In genomic region chr14:103508930-103509329, GRCh38 we compare ENCODE assay signal across 17 cellular contexts. TPM values are rescaled to one million over a fixed set of nuclear protein-coding genes. Genes with fewer than 3 reads are reported as not detected.
DNase-seq lines count a peak whose midpoint lies in the region; ATAC-seq, FAIRE-seq and TF ChIP-seq lines count a peak whose summit lies in the region.
"Had no signal": no experiment of that assay in that cellular context is flagged by ENCODE, and none has a peak within 500 bp of the region (broad histone marks: within the 10 kb centered on the region; RNA-seq: fewer than 3 reads in every experiment).

No MANE protein-coding gene starts in this region.

- intact Hi-C loops in left ventricle myocardium inferior (cut with micrococcal nuclease) (no loop called here), heart right ventricle (cut with DNase I) (no loop called here), right lobe of liver (cut with DNase I) (no loop called here)
- intact Hi-C loops in naive thymus-derived CD4-positive, alpha-beta T cell (cut with micrococcal nuclease): no loop called here
- intact Hi-C loops in activated CD4-positive, alpha-beta memory T cell treated with anti-CD3 and anti-CD28 coated beads for 36 hours (cut with micrococcal nuclease): no loop called here

- H3K27ac Mint-ChIP-seq in naive thymus-derived CD4-positive, alpha-beta T cell: peak overlapping the region in 4 of 9 donors; percentile 38 to 69 (median 64)
- no peak overlapping the region for H3K27ac Mint-ChIP-seq in activated CD4-positive, alpha-beta memory T cell treated with anti-CD3 and anti-CD28 coated beads for 36 hours

- H3K9me3 ChIP-seq in left ventricle myocardium inferior (replicated peaks): no peaks in the 10 kb centered on the region
- H3K9me3 ChIP-seq in heart right ventricle: no peaks in the 10 kb centered on the region
- no peaks in the 10 kb centered on the region for H3K9me3 ChIP-seq in right lobe of liver
- no peaks in the 10 kb centered on the region for H3K9me3 ChIP-seq in naive thymus-derived CD4-positive, alpha-beta T cell (ENCODE audit: control insufficient read depth in 2 of 3, low read length in 3 of 3)
- H3K9me3 ChIP-seq: A549 had no signal

- peaks cover 0 to 23% (median 8%) of the 10 kb centered on the region in 5 donors for H3K36me3 Mint-ChIP-seq in naive thymus-derived CD4-positive, alpha-beta T cell
- peaks cover 23% of the 10 kb centered on the region for H3K36me3 Mint-ChIP-seq in activated CD4-positive, alpha-beta memory T cell treated with anti-CD3 and anti-CD28 coated beads for 36 hours

- WGBS in heart right ventricle, 2 donors: 80 to 82% methylated on average over 7 of the region's 7 CpGs
- 42% methylated on average over 7 of the region's 7 CpGs for WGBS in right lobe of liver (ENCODE audit: insufficient coverage, low coverage, low lambda C conversion rate, missing lambda C conversion rate)

- H3K27ac ChIP-seq in left ventricle myocardium inferior (replicated peaks): peak overlapping the region; percentile 18
- no peak overlapping the region for H3K27ac ChIP-seq in heart right ventricle
- H3K27ac ChIP-seq in right lobe of liver: no peak overlapping the region
- no peak overlapping the region for H3K27ac ChIP-seq in naive thymus-derived CD4-positive, alpha-beta T cell (ENCODE audit: low read depth, low read length)
- H3K27ac ChIP-seq: A549 had no signal

- no peak overlapping the region for H3K4me3 Mint-ChIP-seq in naive thymus-derived CD4-positive, alpha-beta T cell
- H3K4me3 Mint-ChIP-seq in activated CD4-positive, alpha-beta memory T cell treated with anti-CD3 and anti-CD28 coated beads for 36 hours: no peak overlapping the region
- H3K4me3 Mint-ChIP-seq: CD4-positive, CD25-positive, alpha-beta regulatory T cell had no signal

- no peak for TF ChIP-seq CTCF in left ventricle myocardium inferior (IDR thresholded peaks at IDR 0.05; ENCODE audit: borderline replicate concordance)
- TF ChIP-seq CTCF in heart right ventricle (IDR thresholded peaks at IDR 0.05): no peak
- no peak for TF ChIP-seq CTCF in bronchial epithelial cell (IDR thresholded peaks at IDR 0.05; ENCODE audit: insufficient read depth, low read length, severe bottlenecking)
- no peak for TF ChIP-seq CTCF in right lobe of liver (IDR thresholded peaks at IDR 0.05)

- H3K4me1 ChIP-seq in left ventricle myocardium inferior (peaks cover 28% of the 10 kb centered on the region), heart right ventricle (peaks cover 4 to 26% (median 16%) of the 10 kb centered on the region in 9 donors), right lobe of liver (peaks cover 0 to 4% (median 0%) of the 10 kb centered on the region in 4 donors)
- no peaks in the 10 kb centered on the region for H3K4me1 ChIP-seq in naive thymus-derived CD4-positive, alpha-beta T cell (ENCODE audit: control insufficient read depth in 2 of 2, insufficient read depth in 2 of 2, low read length in 2 of 2)
- H3K4me1 ChIP-seq: A549 had no signal

- H3K36me3 ChIP-seq in left ventricle myocardium inferior (peaks cover 61% of the 10 kb centered on the region), heart right ventricle (peaks cover 0 to 80% (median 12%) of the 10 kb centered on the region in 9 donors), bronchial epithelial cell (ENCODE audit: control insufficient read depth, insufficient read depth, low read length) (peaks cover 10% of the 10 kb centered on the region), right lobe of liver (peaks cover 0 to 17% (median 4%) of the 10 kb centered on the region in 4 donors)
- H3K36me3 ChIP-seq in naive thymus-derived CD4-positive, alpha-beta T cell (ENCODE audit: control insufficient read depth in 2 of 3, insufficient read depth in 3 of 3, low read length in 3 of 3): peaks cover 3 to 35% (median 4%) of the 10 kb centered on the region in 3 experiments

- ATAC-seq in heart right ventricle (no peak), right lobe of liver (peak; percentile 11 to 54 (median 22)), GM19328 (IDR thresholded peaks at IDR 0.05; ENCODE audit: unreplicated experiment) (no peak)
- ATAC-seq in naive thymus-derived CD4-positive, alpha-beta T cell: no peak
- ATAC-seq: A549, K562 had no signal

- no peak overlapping the region for H3K4me3 ChIP-seq in left ventricle myocardium inferior
- no peak overlapping the region for H3K4me3 ChIP-seq in heart right ventricle
- no peak overlapping the region for H3K4me3 ChIP-seq in bronchial epithelial cell (ENCODE audit: low read depth, low read length)
- H3K4me3 ChIP-seq in right lobe of liver: no peak overlapping the region
- no peak overlapping the region for H3K4me3 ChIP-seq in naive thymus-derived CD4-positive, alpha-beta T cell (ENCODE audit: low read length)
- H3K4me3 ChIP-seq: A549, K562 had no signal

- POLR2A ChIA-PET in naive thymus-derived CD4-positive, alpha-beta T cell (lab: Charles Lee): interaction anchor here (0.6 to 0.7 kb wide), 2 partner anchors 53 to 1238 kb away, joined by 3 to 4 read pairs; no protein-coding TSS in a partner anchor
- POLR2A ChIA-PET in activated CD4-positive, alpha-beta memory T cell treated with anti-CD3 and anti-CD28 coated beads for 36 hours (lab: Charles Lee): no interaction called here

- TF ChIP-seq POLR2A in right lobe of liver (IDR thresholded peaks at IDR 0.05): no peak

- FAIRE-seq in bronchial epithelial cell (lab: Jason Lieb, UNC): peak; percentile 84
- FAIRE-seq: A549, HTR-8/SVneo, K562 had no signal

- H3K27me3 ChIP-seq in left ventricle myocardium inferior (ENCODE audit: low read depth) (no peaks in the 10 kb centered on the region), heart right ventricle (no peaks in the 10 kb centered on the region), bronchial epithelial cell (ENCODE audit: control insufficient read depth, insufficient read depth, low read length) (no peaks in the 10 kb centered on the region), right lobe of liver (no peaks in the 10 kb centered on the region)
- no peaks in the 10 kb centered on the region for H3K27me3 ChIP-seq in naive thymus-derived CD4-positive, alpha-beta T cell (ENCODE audit: control insufficient read depth in 2 of 2, insufficient read depth in 2 of 2, low read length in 2 of 2)

- CTCF ChIA-PET in naive thymus-derived CD4-positive, alpha-beta T cell (lab: Charles Lee): no interaction called here
- CTCF ChIA-PET in activated CD4-positive, alpha-beta memory T cell treated with anti-CD3 and anti-CD28 coated beads for 36 hours (lab: Charles Lee): interaction anchor here (1.0 to 3.2 kb wide), 2 partner anchors 10 kb away, joined by 5 to 17 read pairs; no protein-coding TSS in a partner anchor

- H3K9me3 Mint-ChIP-seq in naive thymus-derived CD4-positive, alpha-beta T cell: no peaks in the 10 kb centered on the region
- no peaks in the 10 kb centered on the region for H3K9me3 Mint-ChIP-seq in activated CD4-positive, alpha-beta memory T cell treated with anti-CD3 and anti-CD28 coated beads for 36 hours
- H3K9me3 Mint-ChIP-seq: CD4-positive, CD25-positive, alpha-beta regulatory T cell had no signal

- H3K4me1 Mint-ChIP-seq in naive thymus-derived CD4-positive, alpha-beta T cell: peaks cover 0 to 9% (median 2%) of the 10 kb centered on the region in 7 donors
- peaks cover 3% of the 10 kb centered on the region for H3K4me1 Mint-ChIP-seq in activated CD4-positive, alpha-beta memory T cell treated with anti-CD3 and anti-CD28 coated beads for 36 hours (ENCODE audit: low read depth)

- no peaks in the 10 kb centered on the region for H3K27me3 Mint-ChIP-seq in naive thymus-derived CD4-positive, alpha-beta T cell
- H3K27me3 Mint-ChIP-seq in activated CD4-positive, alpha-beta memory T cell treated with anti-CD3 and anti-CD28 coated beads for 36 hours: no peaks in the 10 kb centered on the region
- H3K27me3 Mint-ChIP-seq: CD4-positive, CD25-positive, alpha-beta regulatory T cell had no signal

- DNase-seq in left ventricle myocardium inferior (no peak), heart right ventricle (no peak), bronchial epithelial cell (ENCODE audit: low read depth) (no peak), right lobe of liver (no peak)
- DNase-seq in naive thymus-derived CD4-positive, alpha-beta T cell: no peak
- DNase-seq in activated CD4-positive, alpha-beta memory T cell treated with anti-CD3 and anti-CD28 coated beads for 36 hours: no peak
- no peak for DNase-seq in activated CD4-positive, alpha-beta T cell treated with anti-CD3 and anti-CD28 coated beads, Interleukin-2, amount 50 U/mL, for 4 hours
- DNase-seq: CD4-positive, CD25-positive, alpha-beta regulatory T cell; DMS53; HCEC 1CT; NCI-H1436; NCI-H2081 treated with DMSO at 0.1 percent for 48 hours; NCI-H526 treated with DMSO at 0.1 percent for 48 hours had no signal

RNA-seq across cellular contexts. Expression of gene CKB, which starts 13.7 kb away (rescaled TPM):
- total RNA-seq in left ventricle myocardium inferior (661 TPM), heart right ventricle (100 to 1,000 TPM; 273 to 896 (median 534) TPM), bronchial epithelial cell (31.3 and 50.8 TPM in 2 replicates), right lobe of liver (10 to 100 TPM in 2 of 6 experiments, 1 to 10 TPM in 4; 3.6 to 57.1 (median 6.7) TPM)
- 1,000 to 10,000 TPM in 1 of 2 donors, 100 to 1,000 TPM in 1; 717 to 1,062 TPM for polyA plus RNA-seq in heart right ventricle
- 10 to 100 TPM in 1 of 5 experiments, 1 to 10 TPM in 4; 1.4 to 19.8 (median 2.5) TPM for total RNA-seq in naive thymus-derived CD4-positive, alpha-beta T cell
- polyA plus RNA-seq in naive thymus-derived CD4-positive, alpha-beta T cell: under 1 TPM in 1 of 2 donors, not detected in 1; 0.40 TPM
- 1 to 10 TPM; 5.9 to 6.1 TPM for total RNA-seq in activated CD4-positive, alpha-beta memory T cell treated with anti-CD3 and anti-CD28 coated beads for 36 hours

RNA-seq across cellular contexts. Expression of gene TRMT61A, which starts 20.1 kb away (rescaled TPM):
- total RNA-seq in left ventricle myocardium inferior: 5.9 TPM
- total RNA-seq in heart right ventricle: 1 to 10 TPM; 2.9 to 7.5 (median 3.8) TPM
- polyA plus RNA-seq in heart right ventricle: 10 to 100 TPM in 1 of 2 donors, 1 to 10 TPM in 1; 8.6 to 14.7 TPM
- total RNA-seq in bronchial epithelial cell: 8.7 and 13.7 TPM in 2 replicates
- total RNA-seq in right lobe of liver: 10 to 100 TPM in 2 of 6 experiments, 1 to 10 TPM in 4; 3.8 to 12.1 (median 4.8) TPM
- total RNA-seq in naive thymus-derived CD4-positive, alpha-beta T cell: 10 to 100 TPM in 4 of 5 experiments, 1 to 10 TPM in 1; 9.8 to 15.1 (median 14.1) TPM
- polyA plus RNA-seq in naive thymus-derived CD4-positive, alpha-beta T cell: 10 to 100 TPM in 1 of 2 donors, 1 to 10 TPM in 1; 6.3 to 12.2 TPM
- total RNA-seq in activated CD4-positive, alpha-beta memory T cell treated with anti-CD3 and anti-CD28 coated beads for 36 hours: 1 to 10 TPM; 7.4 to 7.6 TPM

RNA-seq across cellular contexts. Expression of gene BAG5, which starts 53.5 kb away (rescaled TPM):
- total RNA-seq in left ventricle myocardium inferior (16.7 TPM), heart right ventricle (10 to 100 TPM; 14.0 to 19.7 (median 16.8) TPM), bronchial epithelial cell (41.5 and 42.9 TPM in 2 replicates), right lobe of liver (10 to 100 TPM in 4 of 6 experiments, 1 to 10 TPM in 2; 6.5 to 11.4 (median 10.9) TPM)
- 1 to 10 TPM; 5.0 to 9.9 TPM for polyA plus RNA-seq in heart right ventricle
- 10 to 100 TPM; 29.9 to 38.9 (median 36.4) TPM for total RNA-seq in naive thymus-derived CD4-positive, alpha-beta T cell
- polyA plus RNA-seq in naive thymus-derived CD4-positive, alpha-beta T cell: 10 to 100 TPM; 46.2 to 51.7 TPM
- 10 to 100 TPM; 23.2 to 23.8 TPM for total RNA-seq in activated CD4-positive, alpha-beta memory T cell treated with anti-CD3 and anti-CD28 coated beads for 36 hours

RNA-seq across cellular contexts. Expression of gene COA8, which starts 53.8 kb away (rescaled TPM):
- total RNA-seq in left ventricle myocardium inferior (48.3 TPM), heart right ventricle (10 to 100 TPM; 33.3 to 53.9 (median 40.3) TPM), bronchial epithelial cell (17.4 and 23.9 TPM in 2 replicates), right lobe of liver (10 to 100 TPM in 5 of 6 experiments, 1 to 10 TPM in 1; 7.5 to 17.7 (median 14.9) TPM)
- polyA plus RNA-seq in heart right ventricle: 100 to 1,000 TPM in 1 of 2 donors, 10 to 100 TPM in 1; 51.6 to 141 TPM
- 10 to 100 TPM; 13.6 to 26.3 (median 24.1) TPM for total RNA-seq in naive thymus-derived CD4-positive, alpha-beta T cell
- 10 to 100 TPM; 36.7 to 51.3 TPM for polyA plus RNA-seq in naive thymus-derived CD4-positive, alpha-beta T cell
- 10 to 100 TPM; 46.2 to 48.9 TPM for total RNA-seq in activated CD4-positive, alpha-beta memory T cell treated with anti-CD3 and anti-CD28 coated beads for 36 hours

Comparison
In these comparisons a context has a peak if more than half of its experiments do, and no peak if none do; other contexts are left out.
1. ATAC-seq: peak in right lobe of liver (4 of 4); none in heart right ventricle (0 of 8), GM19328 (single experiment) and naive thymus-derived CD4-positive, alpha-beta T cell (single experiment).